Comparison of ENCODE assay signal across 1 cellular context in the genomic region with DNA sequence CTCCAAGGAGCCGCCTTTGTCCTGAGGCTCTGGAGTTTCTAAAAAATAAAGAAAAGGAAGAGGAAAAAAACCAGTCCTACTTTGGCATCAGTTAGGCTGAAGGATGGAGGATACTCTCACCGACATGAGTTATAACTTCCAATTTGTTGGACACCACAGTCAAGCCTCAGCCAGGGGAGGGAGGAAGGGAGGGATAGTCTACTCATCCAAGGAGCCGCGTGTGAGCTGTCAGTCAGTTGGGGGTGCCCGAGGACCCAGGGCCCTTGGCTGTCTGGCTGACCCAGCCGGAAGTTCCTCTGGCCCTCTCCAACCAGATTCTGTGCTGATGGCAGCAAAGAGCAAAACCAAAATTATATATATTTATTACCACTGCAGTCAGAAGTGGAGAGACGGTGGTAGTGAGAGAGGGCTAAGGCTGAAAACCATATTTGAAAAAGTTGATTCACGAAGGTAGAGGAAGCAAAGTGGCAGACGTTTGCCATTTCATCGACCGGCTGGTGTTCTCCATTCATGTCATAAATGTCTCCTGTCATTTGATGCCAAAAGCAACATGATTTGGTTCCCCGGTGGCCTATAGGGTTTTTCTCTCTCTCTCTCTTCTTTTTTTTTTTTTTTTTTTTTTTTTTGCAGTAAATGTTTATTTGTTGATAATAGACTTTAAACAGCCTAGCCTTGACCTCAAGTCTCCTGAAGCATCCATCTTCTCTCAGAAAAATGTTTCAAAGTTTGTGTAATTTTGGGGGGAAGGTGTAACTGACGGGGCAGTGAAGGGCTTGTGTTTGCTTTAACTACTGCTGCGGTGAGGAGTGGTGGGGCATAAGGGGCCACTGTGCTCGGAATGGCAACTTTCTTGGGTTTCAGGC.
TF ChIP-seq lines count a peak whose summit lies in the region.

No MANE protein-coding gene starts in this region.

TF ChIP-seq in GM23338, 12 proteins besides CTCF, POLR2A, EP300 and RAD21 (continued from another document):
- TF ChIP-seq, protein P1, sequence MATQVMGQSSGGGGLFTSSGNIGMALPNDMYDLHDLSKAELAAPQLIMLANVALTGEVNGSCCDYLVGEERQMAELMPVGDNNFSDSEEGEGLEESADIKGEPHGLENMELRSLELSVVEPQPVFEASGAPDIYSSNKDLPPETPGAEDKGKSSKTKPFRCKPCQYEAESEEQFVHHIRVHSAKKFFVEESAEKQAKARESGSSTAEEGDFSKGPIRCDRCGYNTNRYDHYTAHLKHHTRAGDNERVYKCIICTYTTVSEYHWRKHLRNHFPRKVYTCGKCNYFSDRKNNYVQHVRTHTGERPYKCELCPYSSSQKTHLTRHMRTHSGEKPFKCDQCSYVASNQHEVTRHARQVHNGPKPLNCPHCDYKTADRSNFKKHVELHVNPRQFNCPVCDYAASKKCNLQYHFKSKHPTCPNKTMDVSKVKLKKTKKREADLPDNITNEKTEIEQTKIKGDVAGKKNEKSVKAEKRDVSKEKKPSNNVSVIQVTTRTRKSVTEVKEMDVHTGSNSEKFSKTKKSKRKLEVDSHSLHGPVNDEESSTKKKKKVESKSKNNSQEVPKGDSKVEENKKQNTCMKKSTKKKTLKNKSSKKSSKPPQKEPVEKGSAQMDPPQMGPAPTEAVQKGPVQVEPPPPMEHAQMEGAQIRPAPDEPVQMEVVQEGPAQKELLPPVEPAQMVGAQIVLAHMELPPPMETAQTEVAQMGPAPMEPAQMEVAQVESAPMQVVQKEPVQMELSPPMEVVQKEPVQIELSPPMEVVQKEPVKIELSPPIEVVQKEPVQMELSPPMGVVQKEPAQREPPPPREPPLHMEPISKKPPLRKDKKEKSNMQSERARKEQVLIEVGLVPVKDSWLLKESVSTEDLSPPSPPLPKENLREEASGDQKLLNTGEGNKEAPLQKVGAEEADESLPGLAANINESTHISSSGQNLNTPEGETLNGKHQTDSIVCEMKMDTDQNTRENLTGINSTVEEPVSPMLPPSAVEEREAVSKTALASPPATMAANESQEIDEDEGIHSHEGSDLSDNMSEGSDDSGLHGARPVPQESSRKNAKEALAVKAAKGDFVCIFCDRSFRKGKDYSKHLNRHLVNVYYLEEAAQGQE (IDR thresholded peaks at IDR 0.05; ENCODE audit: unreplicated experiment): no peak
- no peak for TF ChIP-seq JUNB (IDR thresholded peaks at IDR 0.05; ENCODE audit: unreplicated experiment)
- TF ChIP-seq EZH2phosphoT487 (IDR thresholded peaks at IDR 0.05; ENCODE audit: unreplicated experiment): no peak
- no peak for TF ChIP-seq ZNF114 (CRISPR knock-in tag; IDR thresholded peaks at IDR 0.05)
- TF ChIP-seq, protein P2, sequence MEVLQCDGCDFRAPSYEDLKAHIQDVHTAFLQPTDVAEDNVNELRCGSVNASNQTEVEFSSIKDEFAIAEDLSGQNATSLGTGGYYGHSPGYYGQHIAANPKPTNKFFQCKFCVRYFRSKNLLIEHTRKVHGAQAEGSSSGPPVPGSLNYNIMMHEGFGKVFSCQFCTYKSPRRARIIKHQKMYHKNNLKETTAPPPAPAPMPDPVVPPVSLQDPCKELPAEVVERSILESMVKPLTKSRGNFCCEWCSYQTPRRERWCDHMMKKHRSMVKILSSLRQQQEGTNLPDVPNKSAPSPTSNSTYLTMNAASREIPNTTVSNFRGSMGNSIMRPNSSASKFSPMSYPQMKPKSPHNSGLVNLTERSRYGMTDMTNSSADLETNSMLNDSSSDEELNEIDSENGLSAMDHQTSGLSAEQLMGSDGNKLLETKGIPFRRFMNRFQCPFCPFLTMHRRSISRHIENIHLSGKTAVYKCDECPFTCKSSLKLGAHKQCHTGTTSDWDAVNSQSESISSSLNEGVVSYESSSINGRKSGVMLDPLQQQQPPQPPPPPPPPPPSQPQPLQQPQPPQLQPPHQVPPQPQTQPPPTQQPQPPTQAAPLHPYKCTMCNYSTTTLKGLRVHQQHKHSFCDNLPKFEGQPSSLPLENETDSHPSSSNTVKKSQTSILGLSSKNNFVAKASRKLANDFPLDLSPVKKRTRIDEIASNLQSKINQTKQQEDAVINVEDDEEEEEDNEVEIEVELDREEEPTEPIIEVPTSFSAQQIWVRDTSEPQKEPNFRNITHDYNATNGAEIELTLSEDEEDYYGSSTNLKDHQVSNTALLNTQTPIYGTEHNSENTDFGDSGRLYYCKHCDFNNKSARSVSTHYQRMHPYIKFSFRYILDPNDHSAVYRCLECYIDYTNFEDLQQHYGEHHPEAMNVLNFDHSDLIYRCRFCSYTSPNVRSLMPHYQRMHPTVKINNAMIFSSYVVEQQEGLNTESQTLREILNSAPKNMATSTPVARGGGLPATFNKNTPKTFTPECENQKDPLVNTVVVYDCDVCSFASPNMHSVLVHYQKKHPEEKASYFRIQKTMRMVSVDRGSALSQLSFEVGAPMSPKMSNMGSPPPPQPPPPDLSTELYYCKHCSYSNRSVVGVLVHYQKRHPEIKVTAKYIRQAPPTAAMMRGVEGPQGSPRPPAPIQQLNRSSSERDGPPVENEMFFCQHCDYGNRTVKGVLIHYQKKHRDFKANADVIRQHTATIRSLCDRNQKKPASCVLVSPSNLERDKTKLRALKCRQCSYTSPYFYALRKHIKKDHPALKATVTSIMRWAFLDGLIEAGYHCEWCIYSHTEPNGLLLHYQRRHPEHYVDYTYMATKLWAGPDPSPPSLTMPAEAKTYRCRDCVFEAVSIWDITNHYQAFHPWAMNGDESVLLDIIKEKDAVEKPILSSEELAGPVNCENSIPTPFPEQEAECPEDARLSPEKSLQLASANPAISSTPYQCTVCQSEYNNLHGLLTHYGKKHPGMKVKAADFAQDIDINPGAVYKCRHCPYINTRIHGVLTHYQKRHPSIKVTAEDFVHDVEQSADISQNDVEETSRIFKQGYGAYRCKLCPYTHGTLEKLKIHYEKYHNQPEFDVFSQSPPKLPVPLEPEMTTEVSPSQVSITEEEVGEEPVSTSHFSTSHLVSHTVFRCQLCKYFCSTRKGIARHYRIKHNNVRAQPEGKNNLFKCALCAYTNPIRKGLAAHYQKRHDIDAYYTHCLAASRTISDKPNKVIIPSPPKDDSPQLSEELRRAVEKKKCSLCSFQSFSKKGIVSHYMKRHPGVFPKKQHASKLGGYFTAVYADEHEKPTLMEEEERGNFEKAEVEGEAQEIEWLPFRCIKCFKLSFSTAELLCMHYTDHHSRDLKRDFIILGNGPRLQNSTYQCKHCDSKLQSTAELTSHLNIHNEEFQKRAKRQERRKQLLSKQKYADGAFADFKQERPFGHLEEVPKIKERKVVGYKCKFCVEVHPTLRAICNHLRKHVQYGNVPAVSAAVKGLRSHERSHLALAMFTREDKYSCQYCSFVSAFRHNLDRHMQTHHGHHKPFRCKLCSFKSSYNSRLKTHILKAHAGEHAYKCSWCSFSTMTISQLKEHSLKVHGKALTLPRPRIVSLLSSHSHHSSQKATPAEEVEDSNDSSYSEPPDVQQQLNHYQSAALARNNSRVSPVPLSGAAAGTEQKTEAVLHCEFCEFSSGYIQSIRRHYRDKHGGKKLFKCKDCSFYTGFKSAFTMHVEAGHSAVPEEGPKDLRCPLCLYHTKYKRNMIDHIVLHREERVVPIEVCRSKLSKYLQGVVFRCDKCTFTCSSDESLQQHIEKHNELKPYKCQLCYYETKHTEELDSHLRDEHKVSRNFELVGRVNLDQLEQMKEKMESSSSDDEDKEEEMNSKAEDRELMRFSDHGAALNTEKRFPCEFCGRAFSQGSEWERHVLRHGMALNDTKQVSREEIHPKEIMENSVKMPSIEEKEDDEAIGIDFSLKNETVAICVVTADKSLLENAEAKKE (CRISPR knock-in tag; IDR thresholded peaks at IDR 0.05): no peak
- TF ChIP-seq NANOG (IDR thresholded peaks at IDR 0.05; ENCODE audit: borderline replicate concordance): no peak
- peak; percentile 63 for TF ChIP-seq EZH2 (IDR thresholded peaks at IDR 0.05; ENCODE audit: low read depth, unreplicated experiment)
- no peak for TF ChIP-seq ZNF331 (CRISPR knock-in tag; IDR thresholded peaks at IDR 0.05; ENCODE audit: low read depth)
TF ChIP-seq in GM23338: peak in this region for 1.
